19 cellular contexts compared by ENCODE assay signal in genomic region chr1:29323636-29324035, GRCh38.
DNase-seq lines count a peak whose midpoint lies in the region; ATAC-seq and TF ChIP-seq lines count a peak whose summit lies in the region.
"Had no signal": no experiment of that assay in that cellular context is flagged by ENCODE, and none has a peak within 500 bp of the region (broad histone marks: within the 10 kb centered on the region; RNA-seq: fewer than 3 reads in every experiment).

No MANE protein-coding gene starts in this region.

- H3K4ac ChIP-seq in neuronal stem cell (ENCODE audit: low read length), result no peak overlapping the region

- H3K27me3 ChIP-seq in neuronal stem cell (ENCODE audit: control insufficient read depth in 3 of 3, insufficient read depth in 3 of 3, low read depth in 1 of 3, low read length in 3 of 3) (no peaks in the 10 kb centered on the region), upper lobe of right lung (no peaks in the 10 kb centered on the region)

- H2BK5ac ChIP-seq in neuronal stem cell (ENCODE audit: low read length), result no peak overlapping the region

- H3K4me1 ChIP-seq in neuronal stem cell (ENCODE audit: control insufficient read depth in 2 of 2, insufficient read depth in 1 of 2, low read depth in 1 of 2, low read length in 2 of 2) (peaks cover 0 to 17% of the 10 kb centered on the region in 2 donors), upper lobe of right lung (no peaks in the 10 kb centered on the region)

- H3K23ac ChIP-seq in neuronal stem cell (ENCODE audit: low read depth, low read length, poor library complexity), result peak overlapping the region; percentile 76

- H3K27ac ChIP-seq in neuronal stem cell (replicated peaks; ENCODE audit: low read length), result no peak overlapping the region
- no peak overlapping the region for H3K27ac ChIP-seq in upper lobe of right lung
- H3K27ac ChIP-seq: C4-2B had no signal

- H3K9ac ChIP-seq in neuronal stem cell (ENCODE audit: low read depth, low read length, poor library complexity), result no peak overlapping the region

- ATAC-seq in upper lobe of right lung (no peak), GM18868 (IDR thresholded peaks at IDR 0.05; ENCODE audit: unreplicated experiment) (no peak)
- ATAC-seq: CD8-positive, alpha-beta T cell; HepG2; K562 had no signal

- DNase-seq in C1 segment of cervical spinal cord (lab: John Stamatoyannopoulos, UW) (peak in 8 of 14 donors; percentile 12 to 49 (median 26)), cerebellar cortex (ENCODE audit: low spot score) (peak; percentile 53), neuronal stem cell (ENCODE audit: low spot score) (no peak), upper lobe of right lung (peak; percentile 51), CD1c-positive myeloid dendritic cell (ENCODE audit: extremely low spot score) (no peak), NCI-H1436 (lab: John Stamatoyannopoulos, UW) (no peak)
- DNase-seq: ACHN; CD8-positive, alpha-beta T cell; COR-L47; DMS153; DMS79 treated with DMSO at 0.1 percent for 48 hours; EL; GDM1; HCEC 1CT; HFFc6 had no signal

- no peaks in the 10 kb centered on the region for H3K79me1 ChIP-seq in neuronal stem cell (ENCODE audit: low read depth, low read length)

- peak overlapping the region; percentile 36 for H2AK5ac ChIP-seq in neuronal stem cell (ENCODE audit: low read depth, low read length)

- no peak overlapping the region for H3K14ac ChIP-seq in neuronal stem cell (ENCODE audit: low read length)

- TF ChIP-seq CTCF in upper lobe of right lung (IDR thresholded peaks at IDR 0.05), result no peak

- H3K4me3 ChIP-seq in neuronal stem cell (ENCODE audit: low read length in 2 of 2) (no peak overlapping the region), upper lobe of right lung (no peak overlapping the region)
- H3K4me3 ChIP-seq: K562 had no signal

- H2BK15ac ChIP-seq in neuronal stem cell (ENCODE audit: low read length), result peak overlapping the region; percentile 68

- peak overlapping the region; percentile 72 for H4K8ac ChIP-seq in neuronal stem cell (ENCODE audit: low read depth, low read length)

- H2BK120ac ChIP-seq in neuronal stem cell (ENCODE audit: low read depth, low read length), result no peak overlapping the region

- H2BK12ac ChIP-seq in neuronal stem cell (ENCODE audit: low read length), result no peak overlapping the region

- no CpG with 5 or more reads among the region's 8 CpGs for WGBS in neuronal stem cell (ENCODE audit: extremely low coverage in 2 of 2, insufficient read length in 2 of 2, insufficient replicate concordance in 1 of 2), 2 donors

- intact Hi-C loops in upper lobe of right lung (cut with DNase I), result no loop called here

- no peak overlapping the region for H2AFZ ChIP-seq in neuronal stem cell (ENCODE audit: low read length)

- peak overlapping the region; percentile 59 for H3K18ac ChIP-seq in neuronal stem cell (ENCODE audit: low read length)

- no peaks in the 10 kb centered on the region for H3K36me3 ChIP-seq in neuronal stem cell (replicated peaks in 1 of 2; ENCODE audit: control insufficient read depth in 2 of 2, insufficient read depth in 2 of 2, low read length in 2 of 2)
- H3K36me3 ChIP-seq in upper lobe of right lung, result no peaks in the 10 kb centered on the region

- H3K4me2 ChIP-seq in neuronal stem cell (ENCODE audit: insufficient read depth, low read length, poor library complexity, severe bottlenecking), result no peak overlapping the region

- no peak overlapping the region for H4K91ac ChIP-seq in neuronal stem cell (ENCODE audit: low read depth, low read length, poor library complexity)

- no peaks in the 10 kb centered on the region for H3K9me3 ChIP-seq in neuronal stem cell (replicated peaks in 1 of 2; ENCODE audit: control insufficient read depth in 2 of 2, insufficient read depth in 1 of 2, low read depth in 1 of 2, low read length in 2 of 2)
- no peaks in the 10 kb centered on the region for H3K9me3 ChIP-seq in upper lobe of right lung

Comparison
In these comparisons a context has a peak if more than half of its experiments do, and no peak if none do; other contexts are left out.
1. DNase-seq: peak in C1 segment of cervical spinal cord (8 of 14), cerebellar cortex (single experiment) and upper lobe of right lung (single experiment); none in neuronal stem cell (single experiment), CD1c-positive myeloid dendritic cell (single experiment) and NCI-H1436 (single experiment).